15 cellular contexts compared by ENCODE assay signal in genomic region chr12:69502342-69503081, GRCh38.
DNase-seq lines count a peak whose midpoint lies in the region; ATAC-seq and FAIRE-seq lines count a peak whose summit lies in the region.
"Had no signal": no experiment of that assay in that cellular context is flagged by ENCODE, and none has a peak within 500 bp of the region (broad histone marks: within the 10 kb centered on the region; RNA-seq: fewer than 3 reads in every experiment).

No MANE protein-coding gene starts in this region.

- no peaks in the 10 kb centered on the region for H3K27me3 Mint-ChIP-seq in stimulated activated naive B cell treated with anti-CD40 and anti-IgM and Interleukin-4, amounts not matched to agents 10 μg/mL and 1 μg/mL and 100 μg/mL, for 72 hours
- H3K27me3 Mint-ChIP-seq: CD4-positive, alpha-beta T cell had no signal

- H3K27ac Mint-ChIP-seq in stimulated activated naive B cell treated with anti-CD40 and anti-IgM and Interleukin-4, amounts not matched to agents 10 μg/mL and 1 μg/mL and 100 μg/mL, for 72 hours, result no peak overlapping the region
- H3K27ac Mint-ChIP-seq: CD4-positive, alpha-beta T cell had no signal

- H3K4me3 Mint-ChIP-seq in stimulated activated naive B cell treated with anti-CD40 and anti-IgM and Interleukin-4, amounts not matched to agents 10 μg/mL and 1 μg/mL and 100 μg/mL, for 72 hours, result no peak overlapping the region
- H3K4me3 Mint-ChIP-seq: CD4-positive, alpha-beta T cell had no signal

- peaks cover 6 to 14% of the 10 kb centered on the region in 2 donors for H3K36me3 Mint-ChIP-seq in stimulated activated naive B cell treated with anti-CD40 and anti-IgM and Interleukin-4, amounts not matched to agents 10 μg/mL and 1 μg/mL and 100 μg/mL, for 72 hours

- peaks cover 50 to 72% of the 10 kb centered on the region in 2 donors for H3K4me1 Mint-ChIP-seq in stimulated activated naive B cell treated with anti-CD40 and anti-IgM and Interleukin-4, amounts not matched to agents 10 μg/mL and 1 μg/mL and 100 μg/mL, for 72 hours

- FAIRE-seq in urothelium cell line (lab: Jason Lieb, UNC), result no peak
- FAIRE-seq: kidney had no signal

- H3K9me3 Mint-ChIP-seq in stimulated activated naive B cell treated with anti-CD40 and anti-IgM and Interleukin-4, amounts not matched to agents 10 μg/mL and 1 μg/mL and 100 μg/mL, for 72 hours, result no peaks in the 10 kb centered on the region
- H3K9me3 Mint-ChIP-seq: CD4-positive, alpha-beta T cell had no signal

- no peak for ATAC-seq in stimulated activated naive B cell treated with anti-CD40 and anti-IgM and Interleukin-4, amounts not matched to agents 10 μg/mL and 1 μg/mL and 100 μg/mL, for 72 hours (replicated peaks)
- no peak for ATAC-seq in GM18511 (IDR thresholded peaks at IDR 0.05; ENCODE audit: unreplicated experiment)
- no peak for ATAC-seq in GM21423 (IDR thresholded peaks at IDR 0.05; ENCODE audit: unreplicated experiment)
- ATAC-seq: gastroesophageal sphincter had no signal

- DNase-seq in HK-2 (ENCODE audit: unreplicated experiment) (peak; percentile 43), SW 1271 (lab: John Stamatoyannopoulos, UW) (peak; percentile 67 to 82), glomerular visceral epithelial cell (ENCODE audit: extremely low spot score) (peak; percentile 79), urothelium cell line (ENCODE audit: low spot score) (peak; percentile 23)
- DNase-seq in stimulated activated naive B cell treated with anti-CD40 and anti-IgM and Interleukin-4, amounts not matched to agents 10 μg/mL and 1 μg/mL and 100 μg/mL, for 72 hours, result no peak
- DNase-seq: activated CD4-positive, CD25-positive, alpha-beta regulatory T cell; activated naive CD4-positive, alpha-beta T cell treated with anti-CD3 and anti-CD28 coated beads, Interleukin-2, amount 50 U/mL, for 16 hours; CD4-positive, alpha-beta T cell; GF-D8; kidney; NCI-H1048; stimulated activated CD4-positive, alpha-beta T cell treated with anti-CD3 and anti-CD28 coated beads, Interleukin-2, amount 100 ng/mL, for 24 hours had no signal
